ENCODE assay signal across 19 cellular contexts in the genomic region with DNA sequence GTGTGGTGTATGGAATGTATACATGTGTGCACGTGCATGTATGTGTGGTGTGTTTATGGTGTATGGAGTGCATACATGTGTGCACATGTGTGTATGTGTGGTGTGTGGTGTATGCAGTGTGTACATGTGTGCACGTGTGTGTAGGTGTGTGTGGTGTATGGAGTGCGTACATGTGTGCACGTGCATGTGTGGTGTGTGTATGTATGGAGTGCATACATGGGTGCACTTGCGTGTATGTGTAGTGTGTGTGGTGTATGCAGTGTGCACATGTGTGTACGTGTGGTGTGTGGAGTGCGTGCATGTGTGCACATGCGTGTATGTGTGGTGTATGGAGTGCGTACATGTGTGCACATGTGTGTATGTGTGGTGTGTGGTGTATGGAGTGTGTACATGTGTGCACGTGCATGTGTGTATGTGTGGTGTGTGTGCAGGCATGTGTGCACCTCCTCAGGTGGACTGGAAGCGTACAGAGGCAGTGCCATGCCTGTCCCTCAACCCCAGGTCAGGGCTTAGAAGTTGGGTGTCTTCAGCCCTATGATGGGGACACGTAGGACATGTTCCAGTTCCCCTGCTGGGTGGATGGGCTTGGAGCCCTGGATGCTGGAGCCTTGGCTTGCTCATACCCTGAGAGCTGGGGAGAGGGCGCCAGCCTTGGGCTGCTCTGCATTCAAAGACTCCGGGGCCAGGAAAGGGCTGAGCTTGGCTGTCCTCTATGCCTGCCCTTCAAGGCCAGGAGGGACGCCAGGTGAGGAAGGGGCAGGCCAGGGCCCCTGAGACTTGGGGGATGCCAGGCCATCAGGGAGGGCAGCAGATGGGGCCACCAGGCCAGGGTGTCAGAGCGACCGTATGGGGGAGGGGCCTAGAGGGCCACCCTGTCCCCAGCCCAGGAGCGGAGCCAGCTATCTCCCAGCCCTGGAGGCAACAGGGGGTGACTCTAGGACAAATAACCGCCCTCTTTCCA. TPM values are rescaled to one million over a fixed set of nuclear protein-coding genes. Genes with fewer than 3 reads are reported as not detected.
"Had no signal": no experiment of that assay in that cellular context is flagged by ENCODE, and none has a peak within 500 bp of the region (broad histone marks: within the 10 kb centered on the region; RNA-seq: fewer than 3 reads in every experiment).

No MANE protein-coding gene starts in this region.

- H3K36me3 Mint-ChIP-seq: memory B cell had no signal

- H3K27ac ChIP-seq: ascending aorta, thoracic aorta, VCaP had no signal

- DNase-seq: activated CD4-positive, alpha-beta T cell treated with anti-CD3 and anti-CD28 coated beads for 4 hours; activated CD8-positive, alpha-beta T cell treated with anti-CD3 and anti-CD28 coated beads for 36 hours; activated naive CD4-positive, alpha-beta T cell treated with Interleukin-2 at 50 U/mL for 16 hours; activated naive CD8-positive, alpha-beta T cell treated with anti-CD3 and anti-CD28 coated beads, Interleukin-2, amount 50 U/mL, for 24 hours; foreskin melanocyte; head of caudate nucleus; stimulated activated CD4-positive, alpha-beta T cell treated with anti-CD3 and anti-CD28 coated beads, Interleukin-4, amount 100 ng/mL, for 24 hours; stimulated activated naive CD8-positive, alpha-beta T cell treated with anti-CD3 and anti-CD28 coated beads, Interleukin-15, amount 100 ng/mL, for 72 hours had no signal

- FAIRE-seq: colon had no signal

- H3K27me3 ChIP-seq: ascending aorta had no signal

- H3K27me3 Mint-ChIP-seq: activated CD8-positive, alpha-beta T cell treated with anti-CD3 and anti-CD28 coated beads for 36 hours; activated naive CD8-positive, alpha-beta T cell treated with anti-CD3 and anti-CD28 coated beads, Interleukin-2, amount 50 U/mL, for 24 hours; stimulated activated naive CD8-positive, alpha-beta T cell treated with anti-CD3 and anti-CD28 coated beads, Interleukin-15, amount 100 ng/mL, for 72 hours had no signal

- H3K4me1 Mint-ChIP-seq: memory B cell had no signal

- H3K9me3 ChIP-seq: ascending aorta, thoracic aorta had no signal

- H3K27ac Mint-ChIP-seq: activated CD8-positive, alpha-beta T cell treated with anti-CD3 and anti-CD28 coated beads for 36 hours; activated naive CD8-positive, alpha-beta T cell treated with anti-CD3 and anti-CD28 coated beads, Interleukin-2, amount 50 U/mL, for 24 hours; activated T-helper 1 cell treated with anti-CD3 and anti-CD28 coated beads, Interleukin-12 subunit alpha, Interleukin-12 subunit beta, Interleukin-2, Interleukin-4 antibody, amounts not matched to agents 30 ng/mL and 10 ng/mL and 1 ng/mL, durations not matched to agents 14 hours and 24 hours and 36 hours; memory B cell; stimulated activated naive CD8-positive, alpha-beta T cell treated with anti-CD3 and anti-CD28 coated beads, Interleukin-15, amount 100 ng/mL, for 72 hours had no signal

- H3K4me3 ChIP-seq: ascending aorta, thoracic aorta had no signal

- H3K36me3 ChIP-seq: ascending aorta, thoracic aorta had no signal

- ATAC-seq: activated CD8-positive, alpha-beta T cell treated with anti-CD3 and anti-CD28 coated beads for 36 hours; activated naive CD8-positive, alpha-beta T cell treated with anti-CD3 and anti-CD28 coated beads, Interleukin-2, amount 50 U/mL, for 24 hours; left lobe of liver; stimulated activated naive CD8-positive, alpha-beta T cell treated with anti-CD3 and anti-CD28 coated beads, Interleukin-15, amount 100 ng/mL, for 72 hours had no signal

- H3K4me3 Mint-ChIP-seq: activated CD8-positive, alpha-beta T cell treated with anti-CD3 and anti-CD28 coated beads for 36 hours; activated naive CD8-positive, alpha-beta T cell treated with anti-CD3 and anti-CD28 coated beads, Interleukin-2, amount 50 U/mL, for 24 hours; activated T-helper 1 cell treated with anti-CD3 and anti-CD28 coated beads, Interleukin-12 subunit alpha, Interleukin-12 subunit beta, Interleukin-2, Interleukin-4 antibody, amounts not matched to agents 30 ng/mL and 10 ng/mL and 1 ng/mL, durations not matched to agents 14 hours and 24 hours and 36 hours; memory B cell; nephron; stimulated activated naive CD8-positive, alpha-beta T cell treated with anti-CD3 and anti-CD28 coated beads, Interleukin-15, amount 100 ng/mL, for 72 hours had no signal

- H3K9me3 Mint-ChIP-seq: activated CD8-positive, alpha-beta T cell treated with anti-CD3 and anti-CD28 coated beads for 36 hours; activated naive CD8-positive, alpha-beta T cell treated with anti-CD3 and anti-CD28 coated beads, Interleukin-2, amount 50 U/mL, for 24 hours; activated T-helper 1 cell treated with anti-CD3 and anti-CD28 coated beads, Interleukin-12 subunit alpha, Interleukin-12 subunit beta, Interleukin-2, Interleukin-4 antibody, amounts not matched to agents 30 ng/mL and 10 ng/mL and 1 ng/mL, durations not matched to agents 14 hours and 24 hours and 36 hours; memory B cell; nephron; stimulated activated naive CD8-positive, alpha-beta T cell treated with anti-CD3 and anti-CD28 coated beads, Interleukin-15, amount 100 ng/mL, for 72 hours had no signal

RNA-seq across cellular contexts. Expression of gene MYMK, which starts 12.2 kb away (rescaled TPM):
- total RNA-seq: activated CD8-positive, alpha-beta T cell treated with anti-CD3 and anti-CD28 coated beads for 36 hours; activated T-helper 1 cell treated with anti-CD3 and anti-CD28 coated beads, Interleukin-12 subunit alpha, Interleukin-12 subunit beta, Interleukin-2, Interleukin-4 antibody, amounts not matched to agents 30 ng/mL and 10 ng/mL and 1 ng/mL, durations not matched to agents 14 hours and 24 hours and 36 hours; ascending aorta; left lobe of liver; omental fat pad; pulmonary artery endothelial cell; thoracic aorta had no signal
- polyA plus RNA-seq: urinary bladder had no signal

RNA-seq across cellular contexts. Expression of gene ADAMTSL2, which starts 22.0 kb away (rescaled TPM):
- total RNA-seq: activated T-helper 1 cell treated with anti-CD3 and anti-CD28 coated beads, Interleukin-12 subunit alpha, Interleukin-12 subunit beta, Interleukin-2, Interleukin-4 antibody, amounts not matched to agents 30 ng/mL and 10 ng/mL and 1 ng/mL, durations not matched to agents 14 hours and 24 hours and 36 hours; pulmonary artery endothelial cell had no signal
